Comparison of ENCODE assay signal across 8 cellular contexts in the genomic region with DNA sequence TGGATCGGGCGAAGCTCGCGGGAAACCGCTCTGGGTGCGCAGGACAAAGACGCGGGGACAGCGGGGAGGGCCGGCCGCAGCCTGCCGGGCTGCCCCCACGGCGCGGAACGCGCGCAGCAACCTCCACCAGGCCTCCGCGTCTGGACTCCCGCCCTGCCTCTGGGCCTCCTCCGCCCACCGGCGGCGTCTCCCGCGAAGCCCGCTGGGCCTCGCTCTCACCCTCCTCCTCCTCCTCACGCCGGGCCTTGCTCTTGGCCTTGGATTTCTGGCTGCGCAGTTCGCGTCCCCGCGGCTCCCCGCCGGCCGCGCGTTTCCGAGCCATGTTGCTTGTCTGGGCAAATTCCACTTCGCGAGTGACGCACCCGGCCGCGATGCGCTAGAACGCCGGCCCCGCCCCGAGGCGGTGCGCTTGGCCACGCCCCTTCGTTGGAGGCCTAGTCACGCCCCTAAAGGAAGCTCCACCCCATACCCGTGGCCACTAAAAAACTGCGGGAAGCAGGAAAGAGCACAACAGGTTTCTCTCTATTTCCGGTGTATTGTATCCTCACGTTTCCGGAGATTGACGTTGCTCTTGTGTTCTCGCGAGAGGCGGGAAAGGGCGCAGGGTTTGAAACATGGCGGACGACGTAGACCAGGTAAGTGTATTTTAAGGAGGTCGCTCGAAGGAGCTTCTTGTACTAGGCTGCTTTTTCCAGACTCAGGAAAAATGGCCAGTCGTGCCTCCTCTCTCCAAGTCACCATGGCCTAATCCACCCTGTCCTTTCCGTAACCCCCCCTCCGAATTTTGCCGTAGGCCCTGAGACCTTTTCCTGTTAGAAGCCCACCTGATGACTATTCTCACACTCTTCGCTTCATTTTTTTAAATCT. TPM values are rescaled to one million over a fixed set of nuclear protein-coding genes. Genes with fewer than 3 reads are reported as not detected.
DNase-seq lines count a peak whose midpoint lies in the region; ATAC-seq and TF ChIP-seq lines count a peak whose summit lies in the region.

Gene LSM3, plus strand, starts transcription at position 571 of the 867 bp plus-strand sequence. Its CDS starts 44 bp downstream, at position 615.
Gene XPC, minus strand, starts transcription at position 355 of the 867 bp plus-strand sequence. Its CDS starts 33 bp downstream, at position 322.

- H3K4me3 Mint-ChIP-seq in activated CD4-positive, alpha-beta T cell treated with anti-CD3 and anti-CD28 coated beads, Interleukin-2, amount 10 ng/mL, durations not matched to agents 24 days and 14 days = peak within 1 kb of the TSS; percentile 87

- intact Hi-C loops in activated CD4-positive, alpha-beta T cell treated with anti-CD3 and anti-CD28 coated beads, Interleukin-2, amount 10 ng/mL, durations not matched to agents 24 days and 14 days (cut with micrococcal nuclease) = loop anchor here (1.0 to 10.0 kb wide), 9 partner anchors 34 to 1694 kb away; partner anchors contain the start of genes CCDC174, CHCHD4, SLC6A6 and TSEN2
- intact Hi-C loops in colonic mucosa (cut with DNase I) = loop anchor here (5.0 kb wide), 1 partner anchor 56 kb away; the partner anchor contains the start of gene CHCHD4

- DNase-seq in BJ (ENCODE audit: low read depth) (peak; percentile 92), NCI-H526 treated with DMSO at 0.1 percent for 48 hours (lab: John Stamatoyannopoulos, UW) (peak; percentile 93), colonic mucosa (peak; percentile 98), kidney tubule cell (ENCODE audit: low spot score) (peak; percentile 99)
- peak; percentile 100 for DNase-seq in activated CD4-positive, alpha-beta T cell treated with anti-CD3 and anti-CD28 coated beads, Interleukin-2, amount 10 ng/mL, durations not matched to agents 24 days and 14 days
- DNase-seq in stimulated activated CD4-positive, alpha-beta T cell treated with anti-CD3 and anti-CD28 coated beads, Interleukin-1b, Interleukin-23, amount 100 ng/mL, for 24 hours (ENCODE audit: low read depth in 4 of 4, low spot score in 1 of 4) = peak; percentile 91 to 96 (median 94)

- peak; percentile 96 for ATAC-seq in GM19324 (IDR thresholded peaks at IDR 0.05; ENCODE audit: low FRiP score, unreplicated experiment)
- ATAC-seq in HG03469 (IDR thresholded peaks at IDR 0.05; ENCODE audit: unreplicated experiment) = peak; percentile 87

- peaks cover 62% of the 10 kb centered on the region for H3K4me1 Mint-ChIP-seq in activated CD4-positive, alpha-beta T cell treated with anti-CD3 and anti-CD28 coated beads, Interleukin-2, amount 10 ng/mL, durations not matched to agents 24 days and 14 days

- TF ChIP-seq CTCF in BJ (IDR thresholded peaks at IDR 0.05; ENCODE audit: insufficient read depth, low read depth, low read length) (no peak), colonic mucosa (IDR thresholded peaks at IDR 0.05) (no peak)

- peak within 1 kb of the TSS; percentile 93 for H3K27ac ChIP-seq in colonic mucosa

- no peaks in the 10 kb centered on the region for H3K9me3 Mint-ChIP-seq in activated CD4-positive, alpha-beta T cell treated with anti-CD3 and anti-CD28 coated beads, Interleukin-2, amount 10 ng/mL, durations not matched to agents 24 days and 14 days

- H3K27me3 Mint-ChIP-seq in activated CD4-positive, alpha-beta T cell treated with anti-CD3 and anti-CD28 coated beads, Interleukin-2, amount 10 ng/mL, durations not matched to agents 24 days and 14 days = no peaks in the 10 kb centered on the region

- no peaks in the 10 kb centered on the region for H3K9me3 ChIP-seq in colonic mucosa

- POLR2A ChIA-PET in BJ (lab: Charles Lee) = interaction anchor here (0.5 to 1.0 kb wide), 7 partner anchors 8 to 53 kb away, joined by 3 to 10 read pairs (median 5); partner anchors contain the start of genes CHCHD4 and TMEM43

- CTCF ChIA-PET in BJ (lab: Yijun Ruan, JAX) = interaction anchor here (0.6 to 2.4 kb wide), 7 partner anchors 33 to 522 kb away, joined by 3 to 8 read pairs (median 4); no protein-coding TSS in a partner anchor

- H3K27ac Mint-ChIP-seq in activated CD4-positive, alpha-beta T cell treated with anti-CD3 and anti-CD28 coated beads, Interleukin-2, amount 10 ng/mL, durations not matched to agents 24 days and 14 days = peak within 1 kb of the TSS; percentile 99

- peaks cover 20% of the 10 kb centered on the region for H3K4me1 ChIP-seq in colonic mucosa

- H3K4me3 ChIP-seq in BJ (ENCODE audit: low read depth, low read length) (peak within 1 kb of the TSS; percentile 97), colonic mucosa (peak within 1 kb of the TSS; percentile 86)

- peak within 1 kb of the TSS; percentile 76 to 92 for H3K9ac ChIP-seq in colonic mucosa (ENCODE audit: low read depth in 2 of 2, low read length in 2 of 2)

- H3K36me3 Mint-ChIP-seq in activated CD4-positive, alpha-beta T cell treated with anti-CD3 and anti-CD28 coated beads, Interleukin-2, amount 10 ng/mL, durations not matched to agents 24 days and 14 days (ENCODE audit: low read depth) = peaks cover 27% of the 10 kb centered on the region

- H3K27me3 ChIP-seq in BJ (ENCODE audit: control insufficient read depth, insufficient read depth, low read length) (no peaks in the 10 kb centered on the region), colonic mucosa (no peaks in the 10 kb centered on the region)

- H3K36me3 ChIP-seq in BJ (ENCODE audit: control insufficient read depth, insufficient read depth, low read length) (no peaks in the 10 kb centered on the region), colonic mucosa (peaks cover 8% of the 10 kb centered on the region)

RNA-seq across cellular contexts. Expression of gene LSM3, which starts in this region (rescaled TPM):
- 2.7 and 8.7 TPM in 2 replicates for polyA plus RNA-seq in BJ (2011; rRNA removed)
- polyA minus RNA-seq in BJ (2011; rRNA and poly(A)+ RNA removed) = 1.00 and 1.2 TPM in 2 replicates
- total RNA-seq in activated CD4-positive, alpha-beta T cell treated with anti-CD3 and anti-CD28 coated beads, Interleukin-2, amount 10 ng/mL, durations not matched to agents 24 days and 14 days = 17.4 and 18.0 TPM in 2 replicates
- 10 to 100 TPM; 12.4 to 16.4 TPM for total RNA-seq in colonic mucosa

RNA-seq across cellular contexts. Expression of gene XPC, which starts in this region (rescaled TPM):
- polyA plus RNA-seq in BJ (2011; rRNA removed) = 36.0 and 36.9 TPM in 2 replicates
- 39.2 and 48.1 TPM in 2 replicates for polyA minus RNA-seq in BJ (2011; rRNA and poly(A)+ RNA removed)
- total RNA-seq in activated CD4-positive, alpha-beta T cell treated with anti-CD3 and anti-CD28 coated beads, Interleukin-2, amount 10 ng/mL, durations not matched to agents 24 days and 14 days = 29.7 and 32.3 TPM in 2 replicates
- total RNA-seq in colonic mucosa = 10 to 100 TPM; 14.7 to 23.3 TPM

Comparison
In these comparisons a context has a peak if more than half of its experiments do, and no peak if none do; other contexts are left out.
1. Peak in every context shown above with its lines: DNase-seq, ATAC-seq, H3K4me3 ChIP-seq and H3K27ac ChIP-seq.